1 cellular context compared by ENCODE assay signal in genomic region chr15:64775551-64776401, GRCh38.
TF ChIP-seq lines count a peak whose summit lies in the region.

TSS of gene RBPMS2 (minus strand) at chr15:64775589. CDS start at chr15:64775319, 270 bp downstream.

TF ChIP-seq in H1, 55 proteins besides CTCF, POLR2A, EP300 and RAD21 (continued from another document):
- TF ChIP-seq, protein P1, sequence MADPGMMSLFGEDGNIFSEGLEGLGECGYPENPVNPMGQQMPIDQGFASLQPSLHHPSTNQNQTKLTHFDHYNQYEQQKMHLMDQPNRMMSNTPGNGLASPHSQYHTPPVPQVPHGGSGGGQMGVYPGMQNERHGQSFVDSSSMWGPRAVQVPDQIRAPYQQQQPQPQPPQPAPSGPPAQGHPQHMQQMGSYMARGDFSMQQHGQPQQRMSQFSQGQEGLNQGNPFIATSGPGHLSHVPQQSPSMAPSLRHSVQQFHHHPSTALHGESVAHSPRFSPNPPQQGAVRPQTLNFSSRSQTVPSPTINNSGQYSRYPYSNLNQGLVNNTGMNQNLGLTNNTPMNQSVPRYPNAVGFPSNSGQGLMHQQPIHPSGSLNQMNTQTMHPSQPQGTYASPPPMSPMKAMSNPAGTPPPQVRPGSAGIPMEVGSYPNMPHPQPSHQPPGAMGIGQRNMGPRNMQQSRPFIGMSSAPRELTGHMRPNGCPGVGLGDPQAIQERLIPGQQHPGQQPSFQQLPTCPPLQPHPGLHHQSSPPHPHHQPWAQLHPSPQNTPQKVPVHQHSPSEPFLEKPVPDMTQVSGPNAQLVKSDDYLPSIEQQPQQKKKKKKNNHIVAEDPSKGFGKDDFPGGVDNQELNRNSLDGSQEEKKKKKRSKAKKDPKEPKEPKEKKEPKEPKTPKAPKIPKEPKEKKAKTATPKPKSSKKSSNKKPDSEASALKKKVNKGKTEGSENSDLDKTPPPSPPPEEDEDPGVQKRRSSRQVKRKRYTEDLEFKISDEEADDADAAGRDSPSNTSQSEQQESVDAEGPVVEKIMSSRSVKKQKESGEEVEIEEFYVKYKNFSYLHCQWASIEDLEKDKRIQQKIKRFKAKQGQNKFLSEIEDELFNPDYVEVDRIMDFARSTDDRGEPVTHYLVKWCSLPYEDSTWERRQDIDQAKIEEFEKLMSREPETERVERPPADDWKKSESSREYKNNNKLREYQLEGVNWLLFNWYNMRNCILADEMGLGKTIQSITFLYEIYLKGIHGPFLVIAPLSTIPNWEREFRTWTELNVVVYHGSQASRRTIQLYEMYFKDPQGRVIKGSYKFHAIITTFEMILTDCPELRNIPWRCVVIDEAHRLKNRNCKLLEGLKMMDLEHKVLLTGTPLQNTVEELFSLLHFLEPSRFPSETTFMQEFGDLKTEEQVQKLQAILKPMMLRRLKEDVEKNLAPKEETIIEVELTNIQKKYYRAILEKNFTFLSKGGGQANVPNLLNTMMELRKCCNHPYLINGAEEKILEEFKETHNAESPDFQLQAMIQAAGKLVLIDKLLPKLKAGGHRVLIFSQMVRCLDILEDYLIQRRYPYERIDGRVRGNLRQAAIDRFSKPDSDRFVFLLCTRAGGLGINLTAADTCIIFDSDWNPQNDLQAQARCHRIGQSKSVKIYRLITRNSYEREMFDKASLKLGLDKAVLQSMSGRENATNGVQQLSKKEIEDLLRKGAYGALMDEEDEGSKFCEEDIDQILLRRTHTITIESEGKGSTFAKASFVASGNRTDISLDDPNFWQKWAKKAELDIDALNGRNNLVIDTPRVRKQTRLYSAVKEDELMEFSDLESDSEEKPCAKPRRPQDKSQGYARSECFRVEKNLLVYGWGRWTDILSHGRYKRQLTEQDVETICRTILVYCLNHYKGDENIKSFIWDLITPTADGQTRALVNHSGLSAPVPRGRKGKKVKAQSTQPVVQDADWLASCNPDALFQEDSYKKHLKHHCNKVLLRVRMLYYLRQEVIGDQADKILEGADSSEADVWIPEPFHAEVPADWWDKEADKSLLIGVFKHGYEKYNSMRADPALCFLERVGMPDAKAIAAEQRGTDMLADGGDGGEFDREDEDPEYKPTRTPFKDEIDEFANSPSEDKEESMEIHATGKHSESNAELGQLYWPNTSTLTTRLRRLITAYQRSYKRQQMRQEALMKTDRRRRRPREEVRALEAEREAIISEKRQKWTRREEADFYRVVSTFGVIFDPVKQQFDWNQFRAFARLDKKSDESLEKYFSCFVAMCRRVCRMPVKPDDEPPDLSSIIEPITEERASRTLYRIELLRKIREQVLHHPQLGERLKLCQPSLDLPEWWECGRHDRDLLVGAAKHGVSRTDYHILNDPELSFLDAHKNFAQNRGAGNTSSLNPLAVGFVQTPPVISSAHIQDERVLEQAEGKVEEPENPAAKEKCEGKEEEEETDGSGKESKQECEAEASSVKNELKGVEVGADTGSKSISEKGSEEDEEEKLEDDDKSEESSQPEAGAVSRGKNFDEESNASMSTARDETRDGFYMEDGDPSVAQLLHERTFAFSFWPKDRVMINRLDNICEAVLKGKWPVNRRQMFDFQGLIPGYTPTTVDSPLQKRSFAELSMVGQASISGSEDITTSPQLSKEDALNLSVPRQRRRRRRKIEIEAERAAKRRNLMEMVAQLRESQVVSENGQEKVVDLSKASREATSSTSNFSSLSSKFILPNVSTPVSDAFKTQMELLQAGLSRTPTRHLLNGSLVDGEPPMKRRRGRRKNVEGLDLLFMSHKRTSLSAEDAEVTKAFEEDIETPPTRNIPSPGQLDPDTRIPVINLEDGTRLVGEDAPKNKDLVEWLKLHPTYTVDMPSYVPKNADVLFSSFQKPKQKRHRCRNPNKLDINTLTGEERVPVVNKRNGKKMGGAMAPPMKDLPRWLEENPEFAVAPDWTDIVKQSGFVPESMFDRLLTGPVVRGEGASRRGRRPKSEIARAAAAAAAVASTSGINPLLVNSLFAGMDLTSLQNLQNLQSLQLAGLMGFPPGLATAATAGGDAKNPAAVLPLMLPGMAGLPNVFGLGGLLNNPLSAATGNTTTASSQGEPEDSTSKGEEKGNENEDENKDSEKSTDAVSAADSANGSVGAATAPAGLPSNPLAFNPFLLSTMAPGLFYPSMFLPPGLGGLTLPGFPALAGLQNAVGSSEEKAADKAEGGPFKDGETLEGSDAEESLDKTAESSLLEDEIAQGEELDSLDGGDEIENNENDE (IDR thresholded peaks at IDR 0.05; ENCODE audit: insufficient replicate concordance, low read length): no peak
- no peak for TF ChIP-seq FOSL1 (IDR thresholded peaks at IDR 0.05; ENCODE audit: insufficient read depth, low read depth, low read length)
- TF ChIP-seq BCL11A (IDR thresholded peaks at IDR 0.05; ENCODE audit: low read depth in 2 of 2, low read length in 2 of 2): no peak
- no peak for TF ChIP-seq HDAC6 (IDR thresholded peaks at IDR 0.05; ENCODE audit: low read depth, low read length)
- no peak for TF ChIP-seq TEAD4 (IDR thresholded peaks at IDR 0.05; ENCODE audit: low read depth, low read length)
- TF ChIP-seq BACH1 (IDR thresholded peaks at IDR 0.05; ENCODE audit: low read length): no peak
- peak; percentile 6; the same call in 1 of the 2 replicates for TF ChIP-seq PHF8 (conservative IDR thresholded peaks at IDR 0.05; ENCODE audit: low read depth, low read length)
- TF ChIP-seq CREB1 (IDR thresholded peaks at IDR 0.05): no peak
- TF ChIP-seq TAF1 (IDR thresholded peaks at IDR 0.05; ENCODE audit: low read depth, low read length): peak; percentile 54
- no peak for TF ChIP-seq EZH2 (IDR thresholded peaks at IDR 0.05; ENCODE audit: low read depth, low read length, severe bottlenecking)
- TF ChIP-seq GABPA (IDR thresholded peaks at IDR 0.05; ENCODE audit: borderline replicate concordance, insufficient read depth, low read length): no peak
- TF ChIP-seq SIRT6 (IDR thresholded peaks at IDR 0.05; ENCODE audit: low read length): no peak
- no peak for TF ChIP-seq SP4 (IDR thresholded peaks at IDR 0.05; ENCODE audit: low read length)
- peak; percentile 2; the same call in 1 of the 2 replicates for TF ChIP-seq RBBP5 (IDR thresholded peaks at IDR 0.05; ENCODE audit: borderline replicate concordance, low read depth, low read length)
- peak; percentile 91; the same call in 1 of the 2 replicates for TF ChIP-seq KDM1A (IDR thresholded peaks at IDR 0.05; ENCODE audit: borderline replicate concordance, low read length)
